1 cellular context compared by ENCODE assay signal in the genomic region with DNA sequence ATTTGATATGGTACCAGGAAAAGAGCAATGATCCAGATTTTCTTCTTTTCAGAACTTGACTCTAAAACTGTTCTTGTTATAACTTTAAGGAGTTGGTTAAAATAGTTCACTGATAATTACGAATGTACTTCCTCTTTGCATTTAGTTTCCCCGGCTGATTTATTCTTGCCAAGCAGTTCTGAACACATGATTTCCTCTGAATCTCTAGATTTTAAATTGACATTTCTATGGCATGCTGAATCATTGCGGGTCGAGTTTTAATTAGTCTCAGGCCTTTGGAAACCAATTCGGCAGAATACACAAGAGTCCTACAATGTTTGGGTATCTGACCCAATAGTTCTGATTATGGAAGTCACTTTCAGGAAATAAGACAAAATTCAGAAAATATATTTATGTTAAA.
TF ChIP-seq lines count a peak whose summit lies in the region.

No MANE protein-coding gene starts in this region.

TF ChIP-seq in K562, 482 proteins besides CTCF, POLR2A, EP300 and RAD21:
- TF ChIP-seq KAT2B (IDR thresholded peaks at IDR 0.05; ENCODE audit: low read depth, low read length) = no peak
- no peak for TF ChIP-seq ESRRB (CRISPR knock-in tag; IDR thresholded peaks at IDR 0.05; ENCODE audit: borderline replicate concordance)
- peak; percentile 51 for TF ChIP-seq NFE2 (IDR thresholded peaks at IDR 0.05; ENCODE audit: low read depth)
